Comparison of ENCODE assay signal across 23 cellular contexts in genomic region chr2:96883306-96883705, GRCh38.
"Had no signal": no experiment of that assay in that cellular context is flagged by ENCODE, and none has a peak within 500 bp of the region (broad histone marks: within the 10 kb centered on the region; RNA-seq: fewer than 3 reads in every experiment).

No MANE protein-coding gene starts in this region.

- FAIRE-seq: bronchial epithelial cell had no signal

- H3K27ac Mint-ChIP-seq: activated CD8-positive, alpha-beta T cell treated with anti-CD3 and anti-CD28 coated beads, Interleukin-2, amount 10 ng/mL, durations not matched to agents 7 days and 5 days; activated naive CD4-positive, alpha-beta T cell treated with anti-CD3 and anti-CD28 coated beads, Interleukin-2, amount 50 U/mL, for 24 hours had no signal

- ATAC-seq: activated CD4-positive, CD25-positive, alpha-beta regulatory T cell treated with anti-CD3 and anti-CD28 coated beads, Interleukin-2, amount 50 U/mL, for 24 hours; activated CD8-positive, alpha-beta T cell treated with anti-CD3 and anti-CD28 coated beads, Interleukin-2, amount 10 ng/mL, durations not matched to agents 7 days and 5 days; SK-N-SH treated with all-trans-retinoic acid at 6 μM for 48 hours had no signal

- H3K9me3 Mint-ChIP-seq: activated naive CD4-positive, alpha-beta T cell treated with anti-CD3 and anti-CD28 coated beads, Interleukin-2, amount 50 U/mL, for 24 hours had no signal

- H3K4me1 ChIP-seq: SJSA1 had no signal

- H3K36me3 Mint-ChIP-seq: activated naive CD4-positive, alpha-beta T cell treated with anti-CD3 and anti-CD28 coated beads, Interleukin-2, amount 50 U/mL, for 24 hours had no signal

- H3K27me3 Mint-ChIP-seq: activated naive CD4-positive, alpha-beta T cell treated with anti-CD3 and anti-CD28 coated beads, Interleukin-2, amount 50 U/mL, for 24 hours had no signal

- H3K4me3 Mint-ChIP-seq: activated CD8-positive, alpha-beta T cell treated with anti-CD3 and anti-CD28 coated beads, Interleukin-2, amount 10 ng/mL, durations not matched to agents 7 days and 5 days; activated naive CD4-positive, alpha-beta T cell treated with anti-CD3 and anti-CD28 coated beads, Interleukin-2, amount 50 U/mL, for 24 hours had no signal

- H3K27ac ChIP-seq: SJSA1 had no signal

- DNase-seq: activated CD4-positive, alpha-beta T cell treated with anti-CD3 and anti-CD28 coated beads for 48 hours; activated CD4-positive, alpha-beta T cell treated with anti-CD3 and anti-CD28 coated beads, Interleukin-2, amount 50 U/mL, for 4 hours; activated CD8-positive, alpha-beta memory T cell treated with anti-CD3 and anti-CD28 coated beads, Interleukin-2, amount 50 U/mL, for 48 hours; activated CD8-positive, alpha-beta T cell treated with anti-CD3 and anti-CD28 coated beads, Interleukin-2, amount 10 ng/mL, durations not matched to agents 7 days and 5 days; activated T-cell treated with anti-CD3 and anti-CD28 coated beads, Interleukin-2, amount 50 U/mL, for 1 hour; Kasumi-1; KBM-7; NCI-H1105 treated with DMSO at 0.1 percent for 48 hours; NCI-H1436 treated with DMSO at 0.1 percent for 48 hours; NCI-H187; NCI-H2081; NCI-H510A treated with DMSO at 0.1 percent for 48 hours; NCI-H69; NK-92 treated with Interleukin-12 subunit alpha and Interleukin-12 subunit beta, amount 100 ng/mL, for 24 hours; OCI-M1; Peyer's patch; Right ventricle myocardium superior; SW 1271 had no signal

- H3K27me3 ChIP-seq: Peyer's patch, SJSA1 had no signal

- H3K36me3 ChIP-seq: Peyer's patch, SJSA1 had no signal

- H3K9me3 ChIP-seq: Peyer's patch, SJSA1 had no signal

- H3K4me3 ChIP-seq: Peyer's patch, SJSA1 had no signal
